12 cellular contexts compared by ENCODE assay signal in genomic region chr3:151879684-151880282, GRCh38. TPM values are rescaled to one million over a fixed set of nuclear protein-coding genes. Genes with fewer than 3 reads are reported as not detected.
DNase-seq lines count a peak whose midpoint lies in the region; ATAC-seq and TF ChIP-seq lines count a peak whose summit lies in the region.
"Had no signal": no experiment of that assay in that cellular context is flagged by ENCODE, and none has a peak within 500 bp of the region (broad histone marks: within the 10 kb centered on the region; RNA-seq: fewer than 3 reads in every experiment).

No MANE protein-coding gene starts in this region.

- H3K4me3 ChIP-seq in hepatocyte: no peak overlapping the region

- ATAC-seq in GM18517 (IDR thresholded peaks at IDR 0.05; ENCODE audit: unreplicated experiment) (peak; percentile 51), HG02588 (IDR thresholded peaks at IDR 0.05; ENCODE audit: unreplicated experiment) (peak; percentile 43), naive B cell (ENCODE audit: low read depth in 2 of 2) (no peak), HG03025 (IDR thresholded peaks at IDR 0.05; ENCODE audit: low FRiP score, unreplicated experiment) (no peak)
- ATAC-seq: CD8-positive, alpha-beta T cell had no signal

- intact Hi-C loops in Calu3 (cut with micrococcal nuclease; ENCODE audit: unreplicated experiment): no loop called here

- no peak for TF ChIP-seq CTCF in hepatocyte (IDR thresholded peaks at IDR 0.05; ENCODE audit: poor library complexity)
- no peak for TF ChIP-seq CTCF in Calu3 (IDR thresholded peaks at IDR 0.05; ENCODE audit: unreplicated experiment)

- H3K27ac Mint-ChIP-seq in naive B cell (peak overlapping the region in 2 of 6 donors; percentile 0 to 19), Calu3 (ENCODE audit: unreplicated experiment) (no peak overlapping the region)
- H3K27ac Mint-ChIP-seq: CD8-positive, alpha-beta T cell had no signal

- 82% methylated on average over 2 of the region's 2 CpGs for WGBS in hepatocyte (ENCODE audit: low lambda C conversion rate, missing lambda C conversion rate)

- no peak overlapping the region for H2AFZ ChIP-seq in hepatocyte

- no peak overlapping the region for H3K27ac ChIP-seq in hepatocyte

- H4K20me1 ChIP-seq in hepatocyte (ENCODE audit: insufficient read depth, poor library complexity, severe bottlenecking): no peaks in the 10 kb centered on the region

- BruUV-seq in Calu3 (replicated peaks; lab: Mats Ljungman, UMichigan): no TSS peak

- H3K79me2 ChIP-seq in hepatocyte: no peaks in the 10 kb centered on the region

- CTCF ChIA-PET in Calu3 (lab: Charles Lee): no interaction called here

- no peaks in the 10 kb centered on the region for H3K4me1 ChIP-seq in hepatocyte (ENCODE audit: insufficient read depth)

- H3K4me1 Mint-ChIP-seq in naive B cell (peaks cover 10 to 18% (median 16%) of the 10 kb centered on the region in 3 donors), Calu3 (ENCODE audit: low read depth, unreplicated experiment) (peaks cover 22% of the 10 kb centered on the region)

- H3K9me3 ChIP-seq in hepatocyte (ENCODE audit: low read depth): no peaks in the 10 kb centered on the region

- DNase-seq in NOMO-1 treated with DMSO at 0.1 percent for 48 hours (lab: John Stamatoyannopoulos, UW; ENCODE audit: unreplicated experiment) (peak; percentile 77), naive B cell (no peak), NCI-H226 (no peak), hepatocyte (ENCODE audit: low spot score) (no peak), Calu3 (no peak)
- DNase-seq: activated effector memory CD4-positive, alpha-beta T cell treated with anti-CD3 and anti-CD28 coated beads, Interleukin-2, amount 50 U/mL, for 16 hours; CD8-positive, alpha-beta T cell; midbrain; NCI-H1105 had no signal

- H3K4me3 Mint-ChIP-seq in naive B cell (peak overlapping the region in 6 of 8 donors; percentile 13 to 83 (median 39)), Calu3 (ENCODE audit: low read depth, unreplicated experiment) (no peak overlapping the region)
- H3K4me3 Mint-ChIP-seq: CD8-positive, alpha-beta T cell had no signal

- H3K36me3 Mint-ChIP-seq in naive B cell (no peaks in the 10 kb centered on the region), Calu3 (ENCODE audit: insufficient read depth, unreplicated experiment) (no peaks in the 10 kb centered on the region)
- H3K36me3 Mint-ChIP-seq: CD8-positive, alpha-beta T cell had no signal

- H3K9me3 Mint-ChIP-seq in naive B cell (peaks cover 0 to 1% (median 0%) of the 10 kb centered on the region in 7 donors), Calu3 (ENCODE audit: low read depth, unreplicated experiment) (no peaks in the 10 kb centered on the region)
- H3K9me3 Mint-ChIP-seq: CD8-positive, alpha-beta T cell had no signal

- no peaks in the 10 kb centered on the region for H3K9me2 ChIP-seq in hepatocyte (replicated peaks; ENCODE audit: insufficient read depth)

- no peaks in the 10 kb centered on the region for H3K27me3 ChIP-seq in hepatocyte

- no peak overlapping the region for H3K4me2 ChIP-seq in hepatocyte

- H3K36me3 ChIP-seq in hepatocyte (replicated peaks; ENCODE audit: insufficient read depth, low read depth): no peaks in the 10 kb centered on the region

- H3K27me3 Mint-ChIP-seq in naive B cell (no peaks in the 10 kb centered on the region), Calu3 (ENCODE audit: unreplicated experiment) (no peaks in the 10 kb centered on the region)

RNA-seq across cellular contexts. Expression of gene SUCNR1, which starts 6.3 kb away (rescaled TPM):
- polyA plus RNA-seq in naive B cell (ENCODE audit: low read depth in 6 of 6): under 1 TPM in 1 of 6 donors, not detected in 5; 0.07 TPM
- 0.80 and 1.7 TPM in 2 replicates for total RNA-seq in hepatocyte
- polyA plus RNA-seq in hepatocyte: 0.40 and 0.45 TPM in 2 replicates
- 0.07 TPM in 1 of 2 replicates, not detected in the other for total RNA-seq in Calu3 (2022)
- total RNA-seq: CD8-positive, alpha-beta T cell had no signal

Comparison
In these comparisons a context has a peak if more than half of its experiments do, and no peak if none do; other contexts are left out.
1. ATAC-seq: peak in GM18517 (single experiment) and HG02588 (single experiment); none in naive B cell (0 of 2) and HG03025 (single experiment).